ENCODE assay signal across 16 cellular contexts in the genomic region with DNA sequence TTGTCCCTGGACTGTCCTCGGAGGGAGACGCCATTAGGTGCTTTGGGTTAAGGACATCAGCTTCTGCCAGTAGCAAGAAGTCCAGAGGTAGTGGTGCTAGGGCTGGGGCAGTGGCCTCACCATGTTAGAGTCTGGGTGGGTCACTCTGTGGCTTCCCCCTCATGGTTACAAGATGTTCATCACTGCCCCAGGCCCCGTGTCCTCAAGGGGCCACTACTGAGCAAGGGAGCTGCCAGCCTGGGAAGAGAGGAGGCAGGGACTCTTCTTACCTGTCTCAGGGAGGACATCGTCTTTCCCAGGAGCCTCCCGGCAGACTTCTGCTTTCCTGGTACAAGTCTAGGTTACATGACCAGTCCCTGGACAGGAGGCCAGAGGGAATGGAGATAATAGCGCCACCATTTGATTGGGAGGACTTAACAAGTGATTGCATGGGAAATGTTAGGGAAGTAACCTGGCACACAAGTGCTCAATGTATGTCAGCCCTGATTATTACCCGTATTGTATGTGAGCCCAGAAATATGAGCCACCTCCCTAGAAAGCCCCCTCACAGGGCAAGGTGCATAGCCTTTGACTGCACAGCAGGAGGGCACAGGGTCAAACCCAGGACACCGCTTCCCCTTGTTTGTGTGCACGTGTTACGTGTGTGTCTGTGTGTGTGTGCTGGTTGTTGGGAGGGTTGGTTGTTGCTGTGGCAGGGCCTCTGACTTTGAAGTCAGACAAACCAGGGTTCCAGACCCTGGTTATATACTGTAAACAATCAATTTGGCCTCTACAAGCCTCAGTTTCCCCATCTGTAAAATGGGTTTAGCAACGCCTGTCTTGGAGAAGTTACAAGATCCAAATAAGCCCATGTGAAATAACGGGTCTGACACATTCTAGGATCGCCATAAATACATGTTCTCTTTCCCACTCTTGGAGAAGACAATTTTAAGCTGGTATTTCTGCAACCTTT.
"Had no signal": no experiment of that assay in that cellular context is flagged by ENCODE, and none has a peak within 500 bp of the region (broad histone marks: within the 10 kb centered on the region; RNA-seq: fewer than 3 reads in every experiment).

No MANE protein-coding gene starts in this region.

- H3K9me3 ChIP-seq: sigmoid colon, stomach, thoracic aorta had no signal

- FAIRE-seq: endothelial cell of umbilical vein had no signal

- DNase-seq: activated CD4-positive, alpha-beta T cell treated with anti-CD3 and anti-CD28 coated beads, Interleukin-2, amount 50 U/mL, for 1 hour; activated CD8-positive, alpha-beta memory T cell treated with anti-CD3 and anti-CD28 coated beads for 24 hours; activated naive CD8-positive, alpha-beta T cell treated with anti-CD3 and anti-CD28 coated beads, Interleukin-2, amount 10 ng/mL, durations not matched to agents 7 days and 5 days; central memory CD4-positive, alpha-beta T cell; effector CD4-positive, alpha-beta T cell; foreskin fibroblast; glutamatergic neuron; hypothalamus; immature natural killer cell; sigmoid colon; stimulated activated CD4-positive, alpha-beta T cell treated with anti-CD3 and anti-CD28 coated beads, Interleukin-2, amount 100 ng/mL, for 24 hours; stomach had no signal

- H3K27me3 ChIP-seq: sigmoid colon, stomach had no signal

- H3K4me3 ChIP-seq: coronary artery, sigmoid colon, stomach, thoracic aorta had no signal

- H3K27ac ChIP-seq: coronary artery, sigmoid colon, stomach, thoracic aorta had no signal

- ATAC-seq: natural killer cell treated with Interleukin-12 subunit alpha and Interleukin-12 subunit beta and Interleukin-15 and Interleukin-18, amount 100 ng/mL, for 72 hours had no signal
